Comparison of ENCODE assay signal across 9 cellular contexts in genomic region chr16:80231888-80232287, GRCh38.
DNase-seq lines count a peak whose midpoint lies in the region; ATAC-seq and TF ChIP-seq lines count a peak whose summit lies in the region.
"Had no signal": no experiment of that assay in that cellular context is flagged by ENCODE, and none has a peak within 500 bp of the region (broad histone marks: within the 10 kb centered on the region; RNA-seq: fewer than 3 reads in every experiment).

No MANE protein-coding gene starts in this region.

- no peaks in the 10 kb centered on the region for H3K4me1 ChIP-seq in right cardiac atrium (ENCODE audit: control insufficient read depth, insufficient read depth, low read length)
- H3K4me1 ChIP-seq: heart right ventricle had no signal

- H3K36me3 Mint-ChIP-seq in type B pancreatic cell: no peaks in the 10 kb centered on the region

- no peak overlapping the region for H3K27ac ChIP-seq in right cardiac atrium (ENCODE audit: low read length)
- H3K27ac ChIP-seq: heart right ventricle had no signal

- WGBS in right cardiac atrium: 75% methylated on average over 3 of the region's 3 CpGs

- H3K4me3 ChIP-seq in right cardiac atrium (ENCODE audit: low read length): no peak overlapping the region
- H3K4me3 ChIP-seq: heart right ventricle had no signal

- peaks cover 8% of the 10 kb centered on the region for H3K4me1 Mint-ChIP-seq in type B pancreatic cell (ENCODE audit: unreplicated experiment)

- no peaks in the 10 kb centered on the region for H3K9me3 ChIP-seq in right cardiac atrium (ENCODE audit: control insufficient read depth, low read length)

- TF ChIP-seq CTCF in GM20000 (IDR thresholded peaks at IDR 0.05; ENCODE audit: extremely low read depth, missing control alignments) (no peak), type B pancreatic cell (conservative IDR thresholded peaks at IDR 0.05) (no peak)

- H3K27me3 Mint-ChIP-seq in type B pancreatic cell: no peaks in the 10 kb centered on the region

- DNase-seq in EL (peak; percentile 94), GM20000 (ENCODE audit: low spot score) (peak; percentile 24), fibroblast of the conjunctiva (ENCODE audit: low read depth) (peak; percentile 3), right cardiac atrium (no peak), type B pancreatic cell (ENCODE audit: extremely low spot score, unreplicated experiment) (no peak), NCI-H128 (lab: John Stamatoyannopoulos, UW; ENCODE audit: unreplicated experiment) (no peak), cardiac septum (ENCODE audit: low spot score) (no peak)
- DNase-seq: heart right ventricle had no signal

- intact Hi-C loops in right cardiac atrium (cut with DNase I) (no loop called here), cardiac septum (cut with DNase I) (no loop called here)

- no peaks in the 10 kb centered on the region for H3K9me3 Mint-ChIP-seq in type B pancreatic cell

- no peaks in the 10 kb centered on the region for H3K27me3 ChIP-seq in right cardiac atrium (ENCODE audit: control insufficient read depth, insufficient read depth)
- H3K27me3 ChIP-seq: heart right ventricle had no signal

- ATAC-seq in HG03460 (IDR thresholded peaks at IDR 0.05; ENCODE audit: unreplicated experiment): peak; percentile 89
- no peak for ATAC-seq in right cardiac atrium
- ATAC-seq: heart right ventricle had no signal

- no peak overlapping the region for H3K27ac Mint-ChIP-seq in type B pancreatic cell

- no peak overlapping the region for H3K4me3 Mint-ChIP-seq in type B pancreatic cell

Comparison
In these comparisons a context has a peak if more than half of its experiments do, and no peak if none do; other contexts are left out.
1. DNase-seq: peak in EL (single experiment), GM20000 (single experiment) and fibroblast of the conjunctiva (single experiment); none in right cardiac atrium (0 of 3), type B pancreatic cell (single experiment), NCI-H128 (single experiment) and cardiac septum (single experiment).